ENCODE assay signal across 15 cellular contexts in genomic region chr1:10628685-10629084, GRCh38.
DNase-seq lines count a peak whose midpoint lies in the region; ATAC-seq and TF ChIP-seq lines count a peak whose summit lies in the region.
"Had no signal": no experiment of that assay in that cellular context is flagged by ENCODE, and none has a peak within 500 bp of the region (broad histone marks: within the 10 kb centered on the region; RNA-seq: fewer than 3 reads in every experiment).

No MANE protein-coding gene starts in this region.

- no peak overlapping the region for H3K18ac ChIP-seq in mesendoderm (ENCODE audit: low read length)

- no peak overlapping the region for H3K23ac ChIP-seq in mesendoderm (ENCODE audit: low read length)

- no peak overlapping the region for H2AK5ac ChIP-seq in mesendoderm (ENCODE audit: low read length)

- H4K8ac ChIP-seq in mesendoderm (ENCODE audit: low read depth, low read length) = no peak overlapping the region

- TF ChIP-seq CTCF in fibroblast of lung (conservative IDR thresholded peaks at IDR 0.05 in 1 of 2, IDR thresholded peaks at IDR 0.05 in 1 of 2; ENCODE audit: low read depth in 1 of 2, low read length in 2 of 2) (no peak), type B pancreatic cell (conservative IDR thresholded peaks at IDR 0.05) (no peak)

- H4K5ac ChIP-seq in mesendoderm (ENCODE audit: low read length) = no peak overlapping the region

- H3K27ac ChIP-seq in fibroblast of lung (ENCODE audit: insufficient read depth, low read length) = no peak overlapping the region
- no peak overlapping the region for H3K27ac ChIP-seq in mesendoderm (ENCODE audit: low read depth, low read length)

- DNase-seq in NCI-H2196 (lab: John Stamatoyannopoulos, UW; ENCODE audit: unreplicated experiment) = peak; percentile 32
- no peak for DNase-seq in NCI-H2196 treated with DMSO at 0.1 percent for 48 hours (lab: John Stamatoyannopoulos, UW; ENCODE audit: unreplicated experiment)
- peak; percentile 43 to 67 for DNase-seq in fibroblast of lung (ENCODE audit: low read depth in 2 of 2)
- DNase-seq in mucosa of gallbladder (ENCODE audit: low spot score) = peak; percentile 77
- DNase-seq in type B pancreatic cell (ENCODE audit: extremely low spot score, unreplicated experiment) = no peak
- no peak for DNase-seq in mesendoderm
- no peak for DNase-seq in activated CD4-positive, alpha-beta memory T cell treated with anti-CD3 and anti-CD28 coated beads for 36 hours
- DNase-seq: activated CD4-positive, CD25-positive, alpha-beta regulatory T cell; activated naive CD8-positive, alpha-beta T cell treated with anti-CD3 and anti-CD28 coated beads, Interleukin-2, amount 10 ng/mL, durations not matched to agents 7 days and 5 days; COR-L47; foreskin fibroblast; naive B cell; NCI-H2171 treated with DMSO at 0.1 percent for 48 hours had no signal

- H3K4me1 ChIP-seq in fibroblast of lung (ENCODE audit: control insufficient read depth, extremely low read depth, insufficient read depth, low read length) = no peaks in the 10 kb centered on the region
- peaks cover 2% of the 10 kb centered on the region for H3K4me1 ChIP-seq in mesendoderm (ENCODE audit: control insufficient read depth, low read depth, low read length)

- H3K27me3 ChIP-seq in fibroblast of lung (ENCODE audit: control insufficient read depth, insufficient read depth, low read length) (no peaks in the 10 kb centered on the region), mesendoderm (ENCODE audit: insufficient read depth, low read length, poor library complexity) (no peaks in the 10 kb centered on the region)

- H3K27ac Mint-ChIP-seq in type B pancreatic cell = peak overlapping the region; percentile 43
- H3K27ac Mint-ChIP-seq in activated CD4-positive, alpha-beta memory T cell treated with anti-CD3 and anti-CD28 coated beads for 36 hours = no peak overlapping the region
- H3K27ac Mint-ChIP-seq: activated naive CD8-positive, alpha-beta T cell treated with anti-CD3 and anti-CD28 coated beads, Interleukin-2, amount 10 ng/mL, durations not matched to agents 7 days and 5 days had no signal

- WGBS in mesendoderm (ENCODE audit: extremely low coverage, insufficient coverage, low lambda C conversion rate) = no CpG with 5 or more reads among the region's 7 CpGs

- no peak overlapping the region for H3K56ac ChIP-seq in mesendoderm (ENCODE audit: low read length)

- H3K36me3 Mint-ChIP-seq in type B pancreatic cell = peaks cover 7% of the 10 kb centered on the region
- H3K36me3 Mint-ChIP-seq in activated CD4-positive, alpha-beta memory T cell treated with anti-CD3 and anti-CD28 coated beads for 36 hours = peaks cover 3% of the 10 kb centered on the region
- H3K36me3 Mint-ChIP-seq: activated naive CD8-positive, alpha-beta T cell treated with anti-CD3 and anti-CD28 coated beads, Interleukin-2, amount 10 ng/mL, durations not matched to agents 7 days and 5 days; naive B cell had no signal

- H3K9ac ChIP-seq in fibroblast of lung (ENCODE audit: insufficient read depth, low read length) = no peak overlapping the region
- no peak overlapping the region for H3K9ac ChIP-seq in mesendoderm (ENCODE audit: low read length)

- no peaks in the 10 kb centered on the region for H3K9me3 Mint-ChIP-seq in type B pancreatic cell
- H3K9me3 Mint-ChIP-seq in activated CD4-positive, alpha-beta memory T cell treated with anti-CD3 and anti-CD28 coated beads for 36 hours = no peaks in the 10 kb centered on the region
- H3K9me3 Mint-ChIP-seq: activated naive CD8-positive, alpha-beta T cell treated with anti-CD3 and anti-CD28 coated beads, Interleukin-2, amount 10 ng/mL, durations not matched to agents 7 days and 5 days; naive B cell had no signal

- H4K20me1 ChIP-seq in fibroblast of lung (ENCODE audit: control insufficient read depth, extremely low read depth, insufficient read depth, low read length) = no peaks in the 10 kb centered on the region

- ATAC-seq in HG03432 (IDR thresholded peaks at IDR 0.05; ENCODE audit: unreplicated experiment) = no peak
- ATAC-seq: HCT116 had no signal

- H3K9me3 ChIP-seq in fibroblast of lung (ENCODE audit: control insufficient read depth, insufficient read depth, low read depth, low read length) = no peaks in the 10 kb centered on the region

- H3K27me3 Mint-ChIP-seq in type B pancreatic cell = no peaks in the 10 kb centered on the region
- no peaks in the 10 kb centered on the region for H3K27me3 Mint-ChIP-seq in activated CD4-positive, alpha-beta memory T cell treated with anti-CD3 and anti-CD28 coated beads for 36 hours
- H3K27me3 Mint-ChIP-seq: activated naive CD8-positive, alpha-beta T cell treated with anti-CD3 and anti-CD28 coated beads, Interleukin-2, amount 10 ng/mL, durations not matched to agents 7 days and 5 days; naive B cell had no signal

- no peak overlapping the region for H3K4ac ChIP-seq in mesendoderm (ENCODE audit: low read depth, low read length)

- H3K4me3 Mint-ChIP-seq in type B pancreatic cell = no peak overlapping the region
- H3K4me3 Mint-ChIP-seq in activated CD4-positive, alpha-beta memory T cell treated with anti-CD3 and anti-CD28 coated beads for 36 hours = no peak overlapping the region
- H3K4me3 Mint-ChIP-seq: activated naive CD8-positive, alpha-beta T cell treated with anti-CD3 and anti-CD28 coated beads, Interleukin-2, amount 10 ng/mL, durations not matched to agents 7 days and 5 days had no signal

- peaks cover 12% of the 10 kb centered on the region for H3K4me1 Mint-ChIP-seq in type B pancreatic cell (ENCODE audit: unreplicated experiment)
- H3K4me1 Mint-ChIP-seq in activated CD4-positive, alpha-beta memory T cell treated with anti-CD3 and anti-CD28 coated beads for 36 hours (ENCODE audit: low read depth) = no peaks in the 10 kb centered on the region
- H3K4me1 Mint-ChIP-seq: activated naive CD8-positive, alpha-beta T cell treated with anti-CD3 and anti-CD28 coated beads, Interleukin-2, amount 10 ng/mL, durations not matched to agents 7 days and 5 days; naive B cell had no signal

- H3K4me3 ChIP-seq in fibroblast of lung (replicated peaks in 1 of 4; ENCODE audit: control extremely low read depth in 1 of 4, insufficient read depth in 1 of 4, low read depth in 3 of 4, low read length in 4 of 4) (no peak overlapping the region), mesendoderm (ENCODE audit: low read length) (no peak overlapping the region)

- no peak overlapping the region for H2BK15ac ChIP-seq in mesendoderm (replicated peaks; ENCODE audit: low read depth)

- POLR2A ChIA-PET in activated CD4-positive, alpha-beta memory T cell treated with anti-CD3 and anti-CD28 coated beads for 36 hours (lab: Charles Lee) = no interaction called here

- CTCF ChIA-PET in activated CD4-positive, alpha-beta memory T cell treated with anti-CD3 and anti-CD28 coated beads for 36 hours (lab: Charles Lee) = no interaction called here

- no peak overlapping the region for H3K4me2 ChIP-seq in fibroblast of lung (ENCODE audit: extremely low read depth, insufficient read depth, low read length)
- H3K4me2 ChIP-seq in mesendoderm (ENCODE audit: low read length) = no peak overlapping the region

- H2BK5ac ChIP-seq in mesendoderm (ENCODE audit: low read length) = no peak overlapping the region

- no peak overlapping the region for H2BK120ac ChIP-seq in mesendoderm (ENCODE audit: low read depth, low read length)

- intact Hi-C loops in activated CD4-positive, alpha-beta memory T cell treated with anti-CD3 and anti-CD28 coated beads for 36 hours (cut with micrococcal nuclease) = no loop called here

- H3K79me2 ChIP-seq in fibroblast of lung (ENCODE audit: control insufficient read depth, insufficient read depth, low read length) (no peaks in the 10 kb centered on the region), mesendoderm (ENCODE audit: control insufficient read depth, insufficient read depth, low read length) (no peaks in the 10 kb centered on the region)

- H3K36me3 ChIP-seq in fibroblast of lung (ENCODE audit: control insufficient read depth, insufficient read depth, low read length) (peaks cover 4% of the 10 kb centered on the region), mesendoderm (ENCODE audit: control insufficient read depth, insufficient read depth, low read length) (no peaks in the 10 kb centered on the region)

- H3K79me1 ChIP-seq in mesendoderm (ENCODE audit: low read length) = no peaks in the 10 kb centered on the region

- no peak overlapping the region for H2AFZ ChIP-seq in fibroblast of lung (ENCODE audit: low read length)

Comparison
In these comparisons a context has a peak if more than half of its experiments do, and no peak if none do; other contexts are left out.
1. DNase-seq: peak in NCI-H2196 (single experiment), fibroblast of lung (2 of 2) and mucosa of gallbladder (single experiment); none in NCI-H2196 treated with DMSO at 0.1 percent for 48 hours (single experiment), type B pancreatic cell (single experiment), mesendoderm (single experiment) and activated CD4-positive, alpha-beta memory T cell treated with anti-CD3 and anti-CD28 coated beads for 36 hours (single experiment).